ENCODE assay signal across 1 cellular context in genomic region chr3:138899592-138899991, GRCh38.
A peak's percentile ranks its signal among the peaks of the same experiment; 100 is the strongest.
TF ChIP-seq lines count a peak whose summit lies in the region.

No MANE protein-coding gene starts in this region.

TF ChIP-seq in Ishikawa, 13 proteins besides CTCF, POLR2A, EP300 and RAD21:
- TF ChIP-seq, protein P1, sequence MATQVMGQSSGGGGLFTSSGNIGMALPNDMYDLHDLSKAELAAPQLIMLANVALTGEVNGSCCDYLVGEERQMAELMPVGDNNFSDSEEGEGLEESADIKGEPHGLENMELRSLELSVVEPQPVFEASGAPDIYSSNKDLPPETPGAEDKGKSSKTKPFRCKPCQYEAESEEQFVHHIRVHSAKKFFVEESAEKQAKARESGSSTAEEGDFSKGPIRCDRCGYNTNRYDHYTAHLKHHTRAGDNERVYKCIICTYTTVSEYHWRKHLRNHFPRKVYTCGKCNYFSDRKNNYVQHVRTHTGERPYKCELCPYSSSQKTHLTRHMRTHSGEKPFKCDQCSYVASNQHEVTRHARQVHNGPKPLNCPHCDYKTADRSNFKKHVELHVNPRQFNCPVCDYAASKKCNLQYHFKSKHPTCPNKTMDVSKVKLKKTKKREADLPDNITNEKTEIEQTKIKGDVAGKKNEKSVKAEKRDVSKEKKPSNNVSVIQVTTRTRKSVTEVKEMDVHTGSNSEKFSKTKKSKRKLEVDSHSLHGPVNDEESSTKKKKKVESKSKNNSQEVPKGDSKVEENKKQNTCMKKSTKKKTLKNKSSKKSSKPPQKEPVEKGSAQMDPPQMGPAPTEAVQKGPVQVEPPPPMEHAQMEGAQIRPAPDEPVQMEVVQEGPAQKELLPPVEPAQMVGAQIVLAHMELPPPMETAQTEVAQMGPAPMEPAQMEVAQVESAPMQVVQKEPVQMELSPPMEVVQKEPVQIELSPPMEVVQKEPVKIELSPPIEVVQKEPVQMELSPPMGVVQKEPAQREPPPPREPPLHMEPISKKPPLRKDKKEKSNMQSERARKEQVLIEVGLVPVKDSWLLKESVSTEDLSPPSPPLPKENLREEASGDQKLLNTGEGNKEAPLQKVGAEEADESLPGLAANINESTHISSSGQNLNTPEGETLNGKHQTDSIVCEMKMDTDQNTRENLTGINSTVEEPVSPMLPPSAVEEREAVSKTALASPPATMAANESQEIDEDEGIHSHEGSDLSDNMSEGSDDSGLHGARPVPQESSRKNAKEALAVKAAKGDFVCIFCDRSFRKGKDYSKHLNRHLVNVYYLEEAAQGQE (IDR thresholded peaks at IDR 0.05; ENCODE audit: low read depth), result no peak
- no peak for TF ChIP-seq EGR1 (IDR thresholded peaks at IDR 0.05)
- TF ChIP-seq TAF1 (IDR thresholded peaks at IDR 0.05; ENCODE audit: low read depth), result no peak
- 0 out of 2 replicates have a peak, but pooled peaks have one; percentile 18 for TF ChIP-seq TEAD4 (IDR thresholded peaks at IDR 0.05)
- TF ChIP-seq USF1 (IDR thresholded peaks at IDR 0.05), result no peak
- TF ChIP-seq ZBTB7A (IDR thresholded peaks at IDR 0.05; ENCODE audit: low read depth), result no peak
- no peak for TF ChIP-seq TCF12 (IDR thresholded peaks at IDR 0.05; ENCODE audit: low read depth)
- TF ChIP-seq YY1 (IDR thresholded peaks at IDR 0.05; ENCODE audit: low read depth), result no peak
- 0 out of 2 replicates have a peak, but pooled peaks have one; percentile 30 for TF ChIP-seq CEBPB (IDR thresholded peaks at IDR 0.05)
- no peak for TF ChIP-seq CREB1 (IDR thresholded peaks at IDR 0.05; ENCODE audit: low read depth)
- no peak for TF ChIP-seq NFIC (IDR thresholded peaks at IDR 0.05)
- no peak for TF ChIP-seq FOXM1 (IDR thresholded peaks at IDR 0.05; ENCODE audit: borderline replicate concordance, low read depth)
